26 cellular contexts compared by ENCODE assay signal in genomic region chr2:235052514-235053354, GRCh38.
DNase-seq lines count a peak whose midpoint lies in the region; ATAC-seq and TF ChIP-seq lines count a peak whose summit lies in the region.
"Had no signal": no experiment of that assay in that cellular context is flagged by ENCODE, and none has a peak within 500 bp of the region (broad histone marks: within the 10 kb centered on the region; RNA-seq: fewer than 3 reads in every experiment).

No MANE protein-coding gene starts in this region.

- no peak overlapping the region for H4K8ac ChIP-seq in H9 (replicated peaks; ENCODE audit: insufficient read length, low read depth, low read length)

- H3K9ac ChIP-seq in SK-N-MC (ENCODE audit: insufficient read length) (no peak overlapping the region), H9 (ENCODE audit: extremely low read depth, insufficient read length, low read length) (no peak overlapping the region)
- H3K9ac ChIP-seq: BLaER1 had no signal

- no peak overlapping the region for H3K4ac ChIP-seq in H9 (ENCODE audit: low read depth, low read length)

- no peak overlapping the region for H3T11ph ChIP-seq in H9 (ENCODE audit: low read length)

- no peak overlapping the region for H2BK15ac ChIP-seq in H9 (ENCODE audit: low read depth, low read length)

- WGBS in prostate gland, result 73% methylated on average over 25 of the region's 25 CpGs
- WGBS in H9 (ENCODE audit: extremely low coverage, insufficient read length, low lambda C conversion rate), result no CpG with 5 or more reads among the region's 25 CpGs

- H3K4me3 ChIP-seq in SK-N-MC (no peak overlapping the region), prostate gland (no peak overlapping the region)
- H3K4me3 ChIP-seq: BLaER1, lung had no signal

- H3K27me3 ChIP-seq in prostate gland (replicated peaks; ENCODE audit: insufficient read depth) (no peaks in the 10 kb centered on the region), H9 (ENCODE audit: insufficient read depth, low read length) (no peaks in the 10 kb centered on the region)
- H3K27me3 ChIP-seq: BLaER1 had no signal

- no peak overlapping the region for H3K4me3 Mint-ChIP-seq in H9
- H3K4me3 Mint-ChIP-seq: activated CD8-positive, alpha-beta T cell treated with anti-CD3 and anti-CD28 coated beads, Interleukin-2, amount 10 ng/mL, durations not matched to agents 7 days and 5 days; T-helper 1 cell treated with Interleukin-12 subunit alpha and Interleukin-12 subunit beta and Interleukin-4 antibody, amounts not matched to agents 30 μg/mL and 1 μg/mL, for 36 hours had no signal

- no peaks in the 10 kb centered on the region for H3K9me3 Mint-ChIP-seq in H9
- H3K9me3 Mint-ChIP-seq: T-helper 1 cell treated with Interleukin-12 subunit alpha and Interleukin-12 subunit beta and Interleukin-4 antibody, amounts not matched to agents 30 μg/mL and 1 μg/mL, for 36 hours had no signal

- H2AK5ac ChIP-seq in H9 (ENCODE audit: insufficient read length, low read length), result no peak overlapping the region

- no peak overlapping the region for H2BK12ac ChIP-seq in H9 (ENCODE audit: insufficient read length, low read depth, low read length)

- no peak overlapping the region for H4K5ac ChIP-seq in H9 (ENCODE audit: insufficient read length, low read depth, low read length)

- H3K79me1 ChIP-seq in H9 (ENCODE audit: insufficient read depth, low read depth, low read length, poor library complexity, severe bottlenecking), result no peaks in the 10 kb centered on the region

- TF ChIP-seq CTCF in prostate gland (IDR thresholded peaks at IDR 0.05) (no peak), H9 (conservative IDR thresholded peaks at IDR 0.05) (no peak)

- no peak overlapping the region for H2BK120ac ChIP-seq in H9 (ENCODE audit: low read depth, low read length, poor library complexity, severe bottlenecking)

- H3K23ac ChIP-seq in H9 (ENCODE audit: insufficient read length, low read depth, low read length), result no peak overlapping the region

- H3K4me1 ChIP-seq in prostate gland (replicated peaks) (peaks cover 30% of the 10 kb centered on the region), H9 (ENCODE audit: insufficient read depth, low read length) (no peaks in the 10 kb centered on the region)

- no peaks in the 10 kb centered on the region for H3K27me3 Mint-ChIP-seq in H9 (ENCODE audit: low read depth)

- intact Hi-C loops in prostate gland (cut with DNase I), result no loop called here

- H3K4me1 Mint-ChIP-seq in H9, result peaks cover 5 to 6% of the 10 kb centered on the region in 2 experiments

- no peak overlapping the region for H3K18ac ChIP-seq in H9 (ENCODE audit: insufficient read length, low read depth, low read length)

- peaks cover 13 to 64% (median 56%) of the 10 kb centered on the region in 3 experiments for H3K36me3 Mint-ChIP-seq in H9 (ENCODE audit: insufficient read depth in 1 of 3, low read depth in 3 of 3)

- H3K9me3 ChIP-seq in SK-N-MC (ENCODE audit: low read depth, low read length), result no peaks in the 10 kb centered on the region
- H3K9me3 ChIP-seq in prostate gland, result no peaks in the 10 kb centered on the region
- no peaks in the 10 kb centered on the region for H3K9me3 ChIP-seq in H9 (ENCODE audit: control insufficient read depth, low read depth, low read length)
- H3K9me3 ChIP-seq: BLaER1 had no signal

- H2AFZ ChIP-seq in H9 (ENCODE audit: low read length), result no peak overlapping the region

- no peaks in the 10 kb centered on the region for H3K23me2 ChIP-seq in H9 (ENCODE audit: insufficient read length, low read depth, low read length, poor library complexity, severe bottlenecking)

- H4K91ac ChIP-seq in H9 (ENCODE audit: insufficient read length, low read depth, low read length), result no peak overlapping the region

- H3K27ac ChIP-seq in SK-N-MC (peak overlapping the region; percentile 95), prostate gland (peak overlapping the region; percentile 77 to 81), H9 (ENCODE audit: insufficient read length, low read depth, low read length) (no peak overlapping the region)
- H3K27ac ChIP-seq: BLaER1, HL-60 had no signal

- H3K79me2 ChIP-seq in H9 (ENCODE audit: insufficient read depth, low read length), result no peaks in the 10 kb centered on the region; the same call in 1 of the 2 replicates

- peaks cover 50% of the 10 kb centered on the region for H3K36me3 ChIP-seq in SK-N-MC (ENCODE audit: insufficient read depth, low read length)
- H3K36me3 ChIP-seq in prostate gland, result peaks cover 0 to 6% of the 10 kb centered on the region in 2 donors
- H3K36me3 ChIP-seq: BLaER1 had no signal

- 0 out of 7 replicates have a peak overlapping the region, but pooled peaks of 1 of the 3 experiments have one; percentile 18 for H3K27ac Mint-ChIP-seq in H9
- H3K27ac Mint-ChIP-seq: activated CD8-positive, alpha-beta T cell treated with anti-CD3 and anti-CD28 coated beads, Interleukin-2, amount 10 ng/mL, durations not matched to agents 7 days and 5 days; T-helper 1 cell treated with Interleukin-12 subunit alpha and Interleukin-12 subunit beta and Interleukin-4 antibody, amounts not matched to agents 30 μg/mL and 1 μg/mL, for 36 hours had no signal

- no peak for TF ChIP-seq POLR2A in prostate gland (IDR thresholded peaks at IDR 0.05)

- no peak overlapping the region for H2BK20ac ChIP-seq in H9 (ENCODE audit: low read depth, low read length, poor library complexity, severe bottlenecking)

- H2BK5ac ChIP-seq in H9 (ENCODE audit: insufficient read length, low read length), result no peak overlapping the region

- no peak overlapping the region for H3K56ac ChIP-seq in H9 (ENCODE audit: insufficient read length, low read depth, low read length)

- H3K14ac ChIP-seq in H9 (ENCODE audit: insufficient read depth, low read length), result no peak overlapping the region; the same call in 1 of the 2 replicates

- DNase-seq in COLO829 (ENCODE audit: low spot score) (peak; percentile 13), SK-N-MC (ENCODE audit: low read depth, low spot score) (no peak), left lobe of liver (ENCODE audit: low spot score) (peak; percentile 64), prostate gland (ENCODE audit: low spot score) (peak; percentile 91), NCI-H446 (lab: John Stamatoyannopoulos, UW) (no peak), H9 (no peak), NK-92 (lab: John Stamatoyannopoulos, UW; ENCODE audit: unreplicated experiment) (no peak)
- DNase-seq: activated CD4-positive, alpha-beta T cell treated with anti-CD3 and anti-CD28 coated beads for 1 hour; activated CD8-positive, alpha-beta T cell treated with anti-CD3 and anti-CD28 coated beads, Interleukin-2, amount 10 ng/mL, durations not matched to agents 7 days and 5 days; activated T-cell treated with anti-CD3 and anti-CD28 coated beads for 4 hours; COR-L47; effector CD8-positive, alpha-beta T cell; Karpas-422; kidney; MV-4-11; NCI-H1436 treated with DMSO at 0.1 percent for 48 hours; NCI-H2107; NCI-H446 treated with DMSO at 0.1 percent for 48 hours; NCI-H82; small intestine; stimulated activated CD4-positive, alpha-beta T cell treated with anti-CD3 and anti-CD28 coated beads, Interleukin-2, amount 100 ng/mL, for 24 hours had no signal

- no peak overlapping the region for H3K4me2 ChIP-seq in H9 (ENCODE audit: insufficient read depth, insufficient read length, low read length)

- no peaks in the 10 kb centered on the region for H4K20me1 ChIP-seq in H9 (ENCODE audit: control insufficient read depth, insufficient read depth, insufficient read length)
- H4K20me1 ChIP-seq: BLaER1 had no signal

- peak; percentile 45 for ATAC-seq in left lobe of liver
- ATAC-seq in GM21360 (IDR thresholded peaks at IDR 0.05; ENCODE audit: unreplicated experiment), result no peak
- ATAC-seq: activated CD8-positive, alpha-beta T cell treated with anti-CD3 and anti-CD28 coated beads, Interleukin-2, amount 10 ng/mL, durations not matched to agents 7 days and 5 days had no signal

Comparison
In these comparisons a context has a peak if more than half of its experiments do, and no peak if none do; other contexts are left out.
1. DNase-seq: peak in COLO829 (single experiment), left lobe of liver (single experiment) and prostate gland (single experiment); none in SK-N-MC (single experiment), NCI-H446 (0 of 2), H9 (single experiment) and NK-92 (single experiment).